Comparison of ENCODE assay signal across 25 cellular contexts in the genomic region with DNA sequence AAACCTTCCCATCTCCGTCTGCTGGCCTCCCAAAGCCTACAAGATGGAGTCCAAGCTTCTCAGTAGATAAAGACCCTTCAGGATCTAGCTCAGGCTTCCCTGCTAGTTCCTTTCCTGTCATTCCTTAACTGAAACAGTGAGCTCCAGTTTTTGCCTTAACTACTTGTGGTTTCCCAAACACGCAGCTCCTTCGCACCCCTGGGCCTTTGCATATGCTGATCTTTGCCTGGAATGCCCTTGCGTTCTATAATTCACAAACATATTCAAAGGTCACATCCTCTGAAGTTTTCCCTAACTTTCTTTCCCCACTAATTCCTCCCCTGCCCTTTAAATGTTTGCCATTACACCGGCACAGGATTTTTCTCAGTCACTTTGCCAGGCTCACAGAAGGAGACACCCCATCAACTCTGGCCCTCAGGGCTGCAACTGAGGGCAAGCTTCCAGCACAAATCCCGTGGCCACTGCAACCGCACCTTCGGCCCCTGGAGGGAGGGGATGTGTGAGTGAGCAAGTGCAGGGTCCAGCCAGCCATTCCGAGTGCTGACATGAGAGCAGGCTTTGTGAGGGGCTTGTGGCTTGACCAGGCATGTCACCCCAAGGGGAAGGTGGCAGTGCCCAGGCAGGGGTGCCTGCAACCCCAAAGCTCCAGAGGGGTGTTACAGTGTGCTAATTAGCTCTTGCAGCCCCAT.
"Had no signal": no experiment of that assay in that cellular context is flagged by ENCODE, and none has a peak within 500 bp of the region (broad histone marks: within the 10 kb centered on the region; RNA-seq: fewer than 3 reads in every experiment).

No MANE protein-coding gene starts in this region.

- H3K36me3 Mint-ChIP-seq: activated naive CD8-positive, alpha-beta T cell treated with anti-CD3 and anti-CD28 coated beads, Interleukin-2, amount 10 ng/mL, durations not matched to agents 7 days and 5 days; immature natural killer cell had no signal

- H3K9me3 Mint-ChIP-seq: activated CD4-positive, alpha-beta memory T cell treated with anti-CD3 and anti-CD28 coated beads, Interleukin-2, amount 10 ng/mL, durations not matched to agents 7 days and 5 days; activated CD4-positive, alpha-beta T cell treated with anti-CD3 and anti-CD28 coated beads, Interleukin-2, amount 10 ng/mL, durations not matched to agents 24 days and 14 days; activated naive CD8-positive, alpha-beta T cell treated with anti-CD3 and anti-CD28 coated beads, Interleukin-2, amount 10 ng/mL, durations not matched to agents 7 days and 5 days; activated T-cell treated with anti-CD3 and anti-CD28 coated beads, Interleukin-2, amount 50 U/mL, for 72 hours; immature natural killer cell; stimulated activated naive CD8-positive, alpha-beta T cell treated with anti-CD3 and anti-CD28 coated beads, Interleukin-15, Interleukin-2, amounts not matched to agents 100 ng/mL and 50 ng/mL, for 24 hours had no signal

- H3K4me1 ChIP-seq: left lung, psoas muscle, right atrium auricular region, thyroid gland, uterus had no signal

- DNase-seq: activated CD4-positive, alpha-beta memory T cell treated with anti-CD3 and anti-CD28 coated beads, Interleukin-2, amount 10 ng/mL, durations not matched to agents 7 days and 5 days; activated CD4-positive, alpha-beta T cell treated with anti-CD3 and anti-CD28 coated beads, Interleukin-2, amount 10 ng/mL, durations not matched to agents 24 days and 14 days; activated effector memory CD4-positive, alpha-beta T cell treated with Interleukin-2 at 50 U/mL for 16 hours; activated naive CD4-positive, alpha-beta T cell treated with anti-CD3 and anti-CD28 coated beads for 36 hours; activated naive CD8-positive, alpha-beta T cell treated with anti-CD3 and anti-CD28 coated beads, Interleukin-2, amount 10 ng/mL, durations not matched to agents 7 days and 5 days; activated T-cell treated with anti-CD3 and anti-CD28 coated beads, Interleukin-2, amount 50 U/mL, for 72 hours; amniotic stem cell; cortex of kidney; erythroblast; foreskin fibroblast; immature natural killer cell; kidney glomerular epithelial cell; left lung; naive thymus-derived CD4-positive, alpha-beta T cell; ovary; psoas muscle; stimulated activated CD4-positive, alpha-beta T cell treated with anti-CD3 and anti-CD28 coated beads, Interleukin-12 subunit alpha, Interleukin-12 subunit beta, amount 100 ng/mL, for 4 hours; stimulated activated CD4-positive, alpha-beta T cell treated with anti-CD3 and anti-CD28 coated beads, Interleukin-1b, Interleukin-23, amount 100 ng/mL, for 48 hours; substantia nigra; T-helper 9 cell; thyroid gland; uterus had no signal

- H3K36me3 ChIP-seq: left lung, ovary, right atrium auricular region, thyroid gland, uterus had no signal

- H3K4me1 Mint-ChIP-seq: immature natural killer cell had no signal

- H3K27ac Mint-ChIP-seq: activated CD4-positive, alpha-beta memory T cell treated with anti-CD3 and anti-CD28 coated beads, Interleukin-2, amount 10 ng/mL, durations not matched to agents 7 days and 5 days; activated CD4-positive, alpha-beta T cell treated with anti-CD3 and anti-CD28 coated beads, Interleukin-2, amount 10 ng/mL, durations not matched to agents 24 days and 14 days; activated naive CD4-positive, alpha-beta T cell treated with anti-CD3 and anti-CD28 coated beads for 36 hours; activated naive CD8-positive, alpha-beta T cell treated with anti-CD3 and anti-CD28 coated beads, Interleukin-2, amount 10 ng/mL, durations not matched to agents 7 days and 5 days; activated T-cell treated with anti-CD3 and anti-CD28 coated beads, Interleukin-2, amount 50 U/mL, for 72 hours; immature natural killer cell; naive thymus-derived CD4-positive, alpha-beta T cell; stimulated activated naive CD8-positive, alpha-beta T cell treated with anti-CD3 and anti-CD28 coated beads, Interleukin-15, Interleukin-2, amounts not matched to agents 100 ng/mL and 50 ng/mL, for 24 hours had no signal

- H3K9me3 ChIP-seq: right atrium auricular region, thyroid gland, uterus had no signal

- H3K27ac ChIP-seq: left lung, ovary, psoas muscle, right atrium auricular region, thyroid gland, uterus had no signal

- H3K4me3 ChIP-seq: left lung, lung, ovary, psoas muscle, right atrium auricular region, thyroid gland, uterus had no signal

- ATAC-seq: activated T-cell treated with anti-CD3 and anti-CD28 coated beads, Interleukin-2, amount 50 U/mL, for 72 hours; left lung; naive thymus-derived CD4-positive, alpha-beta T cell; psoas muscle had no signal

- H3K27me3 ChIP-seq: ovary, right atrium auricular region, thyroid gland, uterus had no signal

- H3K4me3 Mint-ChIP-seq: activated CD4-positive, alpha-beta memory T cell treated with anti-CD3 and anti-CD28 coated beads, Interleukin-2, amount 10 ng/mL, durations not matched to agents 7 days and 5 days; activated CD4-positive, alpha-beta T cell treated with anti-CD3 and anti-CD28 coated beads, Interleukin-2, amount 10 ng/mL, durations not matched to agents 24 days and 14 days; activated naive CD4-positive, alpha-beta T cell treated with anti-CD3 and anti-CD28 coated beads for 36 hours; activated naive CD8-positive, alpha-beta T cell treated with anti-CD3 and anti-CD28 coated beads, Interleukin-2, amount 10 ng/mL, durations not matched to agents 7 days and 5 days; activated T-cell treated with anti-CD3 and anti-CD28 coated beads, Interleukin-2, amount 50 U/mL, for 72 hours; immature natural killer cell; naive thymus-derived CD4-positive, alpha-beta T cell; stimulated activated naive CD8-positive, alpha-beta T cell treated with anti-CD3 and anti-CD28 coated beads, Interleukin-15, Interleukin-2, amounts not matched to agents 100 ng/mL and 50 ng/mL, for 24 hours had no signal
